ENCODE assay signal across 26 cellular contexts in the genomic region with DNA sequence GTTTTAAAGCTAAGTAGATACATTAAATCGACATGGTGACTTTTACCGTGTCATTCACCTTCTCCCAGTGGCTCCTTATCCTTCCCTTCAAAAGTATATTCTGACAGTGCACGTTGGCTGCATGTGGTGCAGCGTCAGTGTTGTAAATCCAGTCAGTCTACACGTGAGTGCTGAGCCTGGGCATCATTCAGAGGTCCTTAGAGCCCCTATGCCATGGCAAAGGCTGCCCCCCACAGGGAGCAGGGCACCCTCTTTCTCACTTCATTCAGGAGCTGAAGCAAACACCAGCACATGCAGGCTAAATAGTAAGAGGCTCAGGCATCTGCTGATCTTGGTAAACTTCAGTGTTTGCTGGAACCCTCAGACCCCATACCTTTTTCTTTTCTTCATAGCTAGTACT. TPM values are rescaled to one million over a fixed set of nuclear protein-coding genes. Genes with fewer than 3 reads are reported as not detected.
DNase-seq lines count a peak whose midpoint lies in the region; ATAC-seq and TF ChIP-seq lines count a peak whose summit lies in the region.
"Had no signal": no experiment of that assay in that cellular context is flagged by ENCODE, and none has a peak within 500 bp of the region (broad histone marks: within the 10 kb centered on the region; RNA-seq: fewer than 3 reads in every experiment).

No MANE protein-coding gene starts in this region.

- H3K36me3 Mint-ChIP-seq in CD4-positive, alpha-beta memory T cell = peaks cover 56 to 77% of the 10 kb centered on the region in 2 donors
- peaks cover 16% of the 10 kb centered on the region in 2 donors for H3K36me3 Mint-ChIP-seq in stimulated activated naive B cell treated with anti-CD40 and anti-IgM and Interleukin-4, amounts not matched to agents 10 μg/mL and 1 μg/mL and 100 μg/mL, for 72 hours

- no peaks in the 10 kb centered on the region for H3K9me3 Mint-ChIP-seq in CD4-positive, alpha-beta memory T cell
- H3K9me3 Mint-ChIP-seq in stimulated activated naive B cell treated with anti-CD40 and anti-IgM and Interleukin-4, amounts not matched to agents 10 μg/mL and 1 μg/mL and 100 μg/mL, for 72 hours = no peaks in the 10 kb centered on the region
- H3K9me3 Mint-ChIP-seq: activated T-helper 1 cell treated with anti-CD3 and anti-CD28 coated beads, Interleukin-12 subunit alpha, Interleukin-12 subunit beta, Interleukin-2, Interleukin-4 antibody, amounts not matched to agents 30 ng/mL and 10 ng/mL and 1 ng/mL, durations not matched to agents 14 hours and 24 hours and 36 hours; neural crest cell had no signal

- DNase-seq in SK-N-SH (peak; percentile 9), SK-MEL-5 (ENCODE audit: low read depth, low spot score) (peak; percentile 5), esophagus muscularis mucosa (ENCODE audit: extremely low spot score) (peak; percentile 87), BE2C (no peak), GM10266 (ENCODE audit: extremely low spot score) (no peak)
- no peak for DNase-seq in CD4-positive, alpha-beta memory T cell
- DNase-seq in stimulated activated naive B cell treated with anti-CD40 and anti-IgM and Interleukin-4, amounts not matched to agents 10 μg/mL and 1 μg/mL and 100 μg/mL, for 72 hours = no peak
- DNase-seq: activated CD4-positive, alpha-beta T cell treated with anti-CD3 and anti-CD28 coated beads for 48 hours; anterior cingulate cortex; central memory CD4-positive, alpha-beta T cell; DMS153; GDM1; NCI-H1417 treated with DMSO at 0.1 percent for 48 hours; NCI-H2171; NCI-H526; PC-3; psoas muscle; SJCRH30; small intestine; stimulated activated CD4-positive, alpha-beta T cell treated with anti-CD3 and anti-CD28 coated beads, Interleukin-4, amount 100 ng/mL, for 1 hour had no signal

- CTCF ChIA-PET in SK-N-SH (lab: Yijun Ruan, JAX) = interaction anchor here (1.0 to 3.7 kb wide), 9 partner anchors 9 to 174 kb away, joined by 3 to 16 read pairs (median 6); a partner anchor contains a TSS
- CTCF ChIA-PET in CD4-positive, alpha-beta memory T cell (lab: Charles Lee; ENCODE audit: partially characterized antibody) = interaction anchor here (1.1 to 3.7 kb wide), 7 partner anchors 11 to 178 kb away, joined by 3 to 17 read pairs (median 7); no protein-coding TSS in a partner anchor

- peak; percentile 46; the same call in 1 of the 2 replicates for TF ChIP-seq RAD21 in SK-N-SH (IDR thresholded peaks at IDR 0.05; ENCODE audit: low read length)

- no peaks in the 10 kb centered on the region for H3K27me3 Mint-ChIP-seq in CD4-positive, alpha-beta memory T cell
- H3K27me3 Mint-ChIP-seq in stimulated activated naive B cell treated with anti-CD40 and anti-IgM and Interleukin-4, amounts not matched to agents 10 μg/mL and 1 μg/mL and 100 μg/mL, for 72 hours = no peaks in the 10 kb centered on the region

- TF ChIP-seq EP300 in SK-N-SH (IDR thresholded peaks at IDR 0.05; ENCODE audit: borderline replicate concordance in 1 of 2, low read depth in 1 of 2, low read length in 1 of 2) (no peak), esophagus muscularis mucosa (IDR thresholded peaks at IDR 0.05) (no peak)

- H3K4me3 ChIP-seq in SK-N-SH (ENCODE audit: low read depth in 2 of 2, low read length in 1 of 2) = no peak overlapping the region
- no peak overlapping the region for H3K4me3 ChIP-seq in CD4-positive, alpha-beta memory T cell (ENCODE audit: low read length in 2 of 2)
- no peak overlapping the region for H3K4me3 ChIP-seq in esophagus muscularis mucosa
- no peak overlapping the region for H3K4me3 ChIP-seq in BE2C (ENCODE audit: low read depth, low read length)
- H3K4me3 ChIP-seq: gastroesophageal sphincter, HAP-1, psoas muscle, SJCRH30 had no signal

- WGBS in SK-N-SH (ENCODE audit: low lambda C conversion rate) = 53% methylated on average over 5 of the region's 5 CpGs
- 60% methylated on average over 5 of the region's 5 CpGs for WGBS in esophagus muscularis mucosa

- H3K27ac Mint-ChIP-seq in CD4-positive, alpha-beta memory T cell = peak overlapping the region; percentile 57 to 87 (median 78)
- H3K27ac Mint-ChIP-seq in stimulated activated naive B cell treated with anti-CD40 and anti-IgM and Interleukin-4, amounts not matched to agents 10 μg/mL and 1 μg/mL and 100 μg/mL, for 72 hours = no peak overlapping the region
- H3K27ac Mint-ChIP-seq: activated T-helper 1 cell treated with anti-CD3 and anti-CD28 coated beads, Interleukin-12 subunit alpha, Interleukin-12 subunit beta, Interleukin-2, Interleukin-4 antibody, amounts not matched to agents 30 ng/mL and 10 ng/mL and 1 ng/mL, durations not matched to agents 14 hours and 24 hours and 36 hours had no signal

- H3K9ac ChIP-seq in SK-N-SH = no peak overlapping the region

- peaks cover 41 to 61% (median 51%) of the 10 kb centered on the region in 4 donors for H3K4me1 Mint-ChIP-seq in CD4-positive, alpha-beta memory T cell
- peaks cover 2 to 12% of the 10 kb centered on the region in 2 donors for H3K4me1 Mint-ChIP-seq in stimulated activated naive B cell treated with anti-CD40 and anti-IgM and Interleukin-4, amounts not matched to agents 10 μg/mL and 1 μg/mL and 100 μg/mL, for 72 hours

- POLR2A ChIA-PET in SK-N-SH (lab: Yijun Ruan, JAX) = no interaction called here
- POLR2A ChIA-PET in CD4-positive, alpha-beta memory T cell (lab: Charles Lee; ENCODE audit: partially characterized antibody) = interaction anchor here (2.2 to 3.0 kb wide), 2 partner anchors 18 to 43 kb away, joined by 7 to 14 read pairs; a partner anchor contains a TSS

- ATAC-seq in SK-N-SH treated with all-trans-retinoic acid at 6 μM for 48 hours = no peak
- ATAC-seq in stimulated activated naive B cell treated with anti-CD40 and anti-IgM and Interleukin-4, amounts not matched to agents 10 μg/mL and 1 μg/mL and 100 μg/mL, for 72 hours (replicated peaks) = no peak
- ATAC-seq: esophagus mucosa, gastroesophageal sphincter, PC-3, psoas muscle had no signal

- H3K27me3 ChIP-seq in SK-N-SH (ENCODE audit: insufficient read depth) (no peaks in the 10 kb centered on the region), esophagus muscularis mucosa (peaks cover 0 to 4% (median 0%) of the 10 kb centered on the region in 4 donors), BE2C (peaks cover 12% of the 10 kb centered on the region)
- no peaks in the 10 kb centered on the region for H3K27me3 ChIP-seq in CD4-positive, alpha-beta memory T cell (ENCODE audit: insufficient read depth, low read length)
- H3K27me3 ChIP-seq: SJCRH30 had no signal

- H3F3A ChIP-seq in SK-N-SH (replicated peaks; ENCODE audit: insufficient read depth) = no peaks in the 10 kb centered on the region

- H3K79me2 ChIP-seq in SK-N-SH (ENCODE audit: insufficient read depth) = no peaks in the 10 kb centered on the region; the same call in 1 of the 2 replicates

- H3K4me2 ChIP-seq in SK-N-SH = no peak overlapping the region

- H3K4me1 ChIP-seq in SK-N-SH (ENCODE audit: control insufficient read depth in 1 of 2, insufficient read depth in 2 of 2, low read depth in 1 of 2, low read length in 1 of 2) (no peaks in the 10 kb centered on the region), esophagus muscularis mucosa (no peaks in the 10 kb centered on the region), BE2C (no peaks in the 10 kb centered on the region)
- H3K4me1 ChIP-seq in CD4-positive, alpha-beta memory T cell (ENCODE audit: insufficient read depth, low read length) = peaks cover 39% of the 10 kb centered on the region
- H3K4me1 ChIP-seq: gastroesophageal sphincter, HAP-1, psoas muscle, SJCRH30 had no signal

- no peaks in the 10 kb centered on the region for H4K20me1 ChIP-seq in SK-N-SH (ENCODE audit: insufficient read depth)

- H3K4me3 Mint-ChIP-seq in CD4-positive, alpha-beta memory T cell = no peak overlapping the region
- no peak overlapping the region for H3K4me3 Mint-ChIP-seq in stimulated activated naive B cell treated with anti-CD40 and anti-IgM and Interleukin-4, amounts not matched to agents 10 μg/mL and 1 μg/mL and 100 μg/mL, for 72 hours
- H3K4me3 Mint-ChIP-seq: activated T-helper 1 cell treated with anti-CD3 and anti-CD28 coated beads, Interleukin-12 subunit alpha, Interleukin-12 subunit beta, Interleukin-2, Interleukin-4 antibody, amounts not matched to agents 30 ng/mL and 10 ng/mL and 1 ng/mL, durations not matched to agents 14 hours and 24 hours and 36 hours; neural crest cell had no signal

- no peak for TF ChIP-seq CTCF in SK-N-SH (IDR thresholded peaks at IDR 0.05)
- TF ChIP-seq CTCF in esophagus muscularis mucosa (IDR thresholded peaks at IDR 0.05) = no peak
- no peak for TF ChIP-seq CTCF in BE2C (IDR thresholded peaks at IDR 0.05; ENCODE audit: low read depth, low read length)
- no peak for TF ChIP-seq CTCF in GM10266 (IDR thresholded peaks at IDR 0.05; ENCODE audit: control insufficient read depth, insufficient read depth, low read depth, missing control alignments)

- in situ Hi-C loops in SK-MEL-5 (cut with HindIII; ENCODE audit: low pct_unique_long_range_greater_than_20kb, low sequenced_read_pairs) = no loop called here

- H3K36me3 ChIP-seq in SK-N-SH (replicated peaks in 1 of 2; ENCODE audit: control insufficient read depth in 1 of 2, insufficient read depth in 2 of 2, low read length in 1 of 2) (no peaks in the 10 kb centered on the region), esophagus muscularis mucosa (no peaks in the 10 kb centered on the region), BE2C (no peaks in the 10 kb centered on the region)
- H3K36me3 ChIP-seq in CD4-positive, alpha-beta memory T cell (ENCODE audit: insufficient read depth, low read length) = peaks cover 71% of the 10 kb centered on the region
- H3K36me3 ChIP-seq: gastroesophageal sphincter, HAP-1, SJCRH30 had no signal

- no peak for TF ChIP-seq POLR2A in esophagus muscularis mucosa (IDR thresholded peaks at IDR 0.05; ENCODE audit: low read depth)

- no peaks in the 10 kb centered on the region for H3K9me2 ChIP-seq in SK-N-SH

- H3K9me3 ChIP-seq in SK-N-SH (no peaks in the 10 kb centered on the region), esophagus muscularis mucosa (no peaks in the 10 kb centered on the region), BE2C (no peaks in the 10 kb centered on the region; the same call in 1 of the 2 replicates)
- no peaks in the 10 kb centered on the region for H3K9me3 ChIP-seq in CD4-positive, alpha-beta memory T cell (ENCODE audit: control insufficient read depth in 1 of 2, low read length in 2 of 2)
- H3K9me3 ChIP-seq: gastroesophageal sphincter, HAP-1, psoas muscle, SJCRH30 had no signal

- intact Hi-C loops in CD4-positive, alpha-beta memory T cell (cut with micrococcal nuclease) = no loop called here
- intact Hi-C loops in esophagus muscularis mucosa (cut with DNase I) = no loop called here

- H3K27ac ChIP-seq in SK-N-SH (ENCODE audit: low read depth in 2 of 2, low read length in 1 of 2) (no peak overlapping the region), esophagus muscularis mucosa (replicated peaks in 1 of 4) (no peak overlapping the region)
- H3K27ac ChIP-seq in CD4-positive, alpha-beta memory T cell (ENCODE audit: low read depth, low read length) = no peak overlapping the region
- H3K27ac ChIP-seq: gastroesophageal sphincter, psoas muscle, SJCRH30 had no signal

- H2AFZ ChIP-seq in SK-N-SH (ENCODE audit: low read depth) = no peak overlapping the region

RNA-seq across cellular contexts. Expression of a gene that starts 43.3 kb away (rescaled TPM):
- 0.03 and 0.10 TPM in 2 replicates for polyA plus RNA-seq in SK-N-SH (2012; rRNA removed)
- polyA plus RNA-seq in SK-N-SH (2012; cell fraction: cytosol; rRNA removed) = 0.06 and 0.09 TPM in 2 replicates
- polyA plus RNA-seq in SK-N-SH (2012; cell fraction: nucleus; rRNA removed) = 0.13 and 0.15 TPM in 2 replicates
- total RNA-seq in CD4-positive, alpha-beta memory T cell = 100 to 1,000 TPM; 123 to 125 TPM
- polyA plus RNA-seq in CD4-positive, alpha-beta memory T cell = 10 to 100 TPM; 47.8 to 85.9 TPM
- total RNA-seq in SK-MEL-5 (2014; rRNA removed; shearing (Covaris generic)) = 1.3 and 1.7 TPM in 2 replicates
- 3.0 and 3.6 TPM in 2 replicates for polyA plus RNA-seq in SK-MEL-5 (2015; cell fraction: cytosol; rRNA removed)
- polyA plus RNA-seq in SK-MEL-5 (2015; cell fraction: nucleus; rRNA removed) = 3.6 and 11.0 TPM in 2 replicates
- under 1 TPM; 0.29 to 0.99 (median 0.66) TPM for total RNA-seq in esophagus muscularis mucosa
- 1.6 TPM for polyA plus RNA-seq in BE2C (2012; ENCODE audit: insufficient read depth, insufficient read length, low read depth)
- total RNA-seq: PC-3 had no signal

Comparison
In these comparisons a context has a peak if more than half of its experiments do, and no peak if none do; other contexts are left out.
1. DNase-seq: peak in SK-N-SH (single experiment), SK-MEL-5 (single experiment) and esophagus muscularis mucosa (single experiment); none in CD4-positive, alpha-beta memory T cell (0 of 5), BE2C (single experiment), GM10266 (single experiment) and stimulated activated naive B cell treated with anti-CD40 and anti-IgM and Interleukin-4, amounts not matched to agents 10 μg/mL and 1 μg/mL and 100 μg/mL, for 72 hours (single experiment).
2. RNA of a gene that starts 43.3 kb away (total RNA-seq): 123 to 125 TPM in CD4-positive, alpha-beta memory T cell; 1.3 to 1.7 TPM in SK-MEL-5 and 0.29 to 0.99 TPM in esophagus muscularis mucosa; every median in the first group is over 10 times any median in the second.